In genomic region chr2:84904717-84905174, GRCh38 we compare ENCODE assay signal across 1 cellular context.
TF ChIP-seq lines count a peak whose summit lies in the region.

No MANE protein-coding gene starts in this region.

TF ChIP-seq in GM12878, 131 proteins besides CTCF, POLR2A, EP300 and RAD21 (continued from another document):
- TF ChIP-seq, protein P1, sequence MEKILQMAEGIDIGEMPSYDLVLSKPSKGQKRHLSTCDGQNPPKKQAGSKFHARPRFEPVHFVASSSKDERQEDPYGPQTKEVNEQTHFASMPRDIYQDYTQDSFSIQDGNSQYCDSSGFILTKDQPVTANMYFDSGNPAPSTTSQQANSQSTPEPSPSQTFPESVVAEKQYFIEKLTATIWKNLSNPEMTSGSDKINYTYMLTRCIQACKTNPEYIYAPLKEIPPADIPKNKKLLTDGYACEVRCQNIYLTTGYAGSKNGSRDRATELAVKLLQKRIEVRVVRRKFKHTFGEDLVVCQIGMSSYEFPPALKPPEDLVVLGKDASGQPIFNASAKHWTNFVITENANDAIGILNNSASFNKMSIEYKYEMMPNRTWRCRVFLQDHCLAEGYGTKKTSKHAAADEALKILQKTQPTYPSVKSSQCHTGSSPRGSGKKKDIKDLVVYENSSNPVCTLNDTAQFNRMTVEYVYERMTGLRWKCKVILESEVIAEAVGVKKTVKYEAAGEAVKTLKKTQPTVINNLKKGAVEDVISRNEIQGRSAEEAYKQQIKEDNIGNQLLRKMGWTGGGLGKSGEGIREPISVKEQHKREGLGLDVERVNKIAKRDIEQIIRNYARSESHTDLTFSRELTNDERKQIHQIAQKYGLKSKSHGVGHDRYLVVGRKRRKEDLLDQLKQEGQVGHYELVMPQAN (conservative IDR thresholded peaks at IDR 0.05), result no peak
- no peak for TF ChIP-seq JUNB (IDR thresholded peaks at IDR 0.05)
- TF ChIP-seq, protein P2, sequence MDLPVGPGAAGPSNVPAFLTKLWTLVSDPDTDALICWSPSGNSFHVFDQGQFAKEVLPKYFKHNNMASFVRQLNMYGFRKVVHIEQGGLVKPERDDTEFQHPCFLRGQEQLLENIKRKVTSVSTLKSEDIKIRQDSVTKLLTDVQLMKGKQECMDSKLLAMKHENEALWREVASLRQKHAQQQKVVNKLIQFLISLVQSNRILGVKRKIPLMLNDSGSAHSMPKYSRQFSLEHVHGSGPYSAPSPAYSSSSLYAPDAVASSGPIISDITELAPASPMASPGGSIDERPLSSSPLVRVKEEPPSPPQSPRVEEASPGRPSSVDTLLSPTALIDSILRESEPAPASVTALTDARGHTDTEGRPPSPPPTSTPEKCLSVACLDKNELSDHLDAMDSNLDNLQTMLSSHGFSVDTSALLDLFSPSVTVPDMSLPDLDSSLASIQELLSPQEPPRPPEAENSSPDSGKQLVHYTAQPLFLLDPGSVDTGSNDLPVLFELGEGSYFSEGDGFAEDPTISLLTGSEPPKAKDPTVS (IDR thresholded peaks at IDR 0.05; ENCODE audit: low read depth, low read length), result no peak
- TF ChIP-seq RAD51 (IDR thresholded peaks at IDR 0.05), result no peak
TF ChIP-seq in GM12878: peak in this region for 0.
